8 cellular contexts compared by ENCODE assay signal in genomic region chr1:8873506-8874229, GRCh38. TPM values are rescaled to one million over a fixed set of nuclear protein-coding genes. Genes with fewer than 3 reads are reported as not detected.
DNase-seq lines count a peak whose midpoint lies in the region; TF ChIP-seq lines count a peak whose summit lies in the region.

No MANE protein-coding gene starts in this region.

- peaks cover 100% of the 10 kb centered on the region for H3K79me2 ChIP-seq in neural progenitor cell (ENCODE audit: low read depth)

- H3K27ac ChIP-seq in neural progenitor cell = peak overlapping the region; percentile 25
- peak overlapping the region; percentile 46 for H3K27ac ChIP-seq in stomach smooth muscle (ENCODE audit: low read length)

- TF ChIP-seq CTCF in GM06990 (IDR thresholded peaks at IDR 0.05; ENCODE audit: insufficient read depth, low read length, poor library complexity, severe bottlenecking) = no peak
- TF ChIP-seq CTCF in fibroblast of pulmonary artery (IDR thresholded peaks at IDR 0.05; ENCODE audit: low read length, missing control alignments) = no peak
- TF ChIP-seq CTCF in neural progenitor cell (IDR thresholded peaks at IDR 0.05) = no peak

- DNase-seq in GM06990 (ENCODE audit: extremely low read depth, insufficient read length) = no peak
- DNase-seq in RKO (ENCODE audit: low spot score) = peak; percentile 98
- peak; percentile 44 to 65 for DNase-seq in activated T-helper 1 cell treated with anti-CD3 and anti-CD28 coated beads, Interleukin-2, amount 50 U/mL, for 16 hours (ENCODE audit: low read depth in 1 of 2, low spot score in 1 of 2)
- DNase-seq in fibroblast of pulmonary artery (ENCODE audit: low read depth) = peak; percentile 97
- peak; percentile 66 for DNase-seq in neural progenitor cell (ENCODE audit: low spot score)
- no peak for DNase-seq in pons (ENCODE audit: low spot score)
- no peak for DNase-seq in NCI-H524 treated with DMSO at 0.1 percent for 48 hours (lab: John Stamatoyannopoulos, UW)

- peaks cover 12% of the 10 kb centered on the region for H3K27me3 Mint-ChIP-seq in neural progenitor cell (ENCODE audit: insufficient read depth, low read depth)

- H3F3A ChIP-seq in neural progenitor cell (ENCODE audit: low read depth) = peaks cover 81% of the 10 kb centered on the region

- no peak overlapping the region for H2AFZ ChIP-seq in neural progenitor cell (replicated peaks)

- H3K4me3 ChIP-seq in GM06990 (replicated peaks; ENCODE audit: low read depth, low read length) (peak overlapping the region; percentile 37), fibroblast of pulmonary artery (replicated peaks; ENCODE audit: low read depth, low read length) (peak overlapping the region; percentile 22), neural progenitor cell (peak overlapping the region; percentile 88), stomach smooth muscle (ENCODE audit: low read length in 2 of 2) (peak overlapping the region; percentile 17 to 35)

- H3K9ac ChIP-seq in neural progenitor cell (no peak overlapping the region), stomach smooth muscle (ENCODE audit: low read length in 2 of 2) (peak overlapping the region in 1 of 2 donors; percentile 58)

- H3K27ac Mint-ChIP-seq in neural progenitor cell = peak overlapping the region; percentile 87

- H3K4me2 ChIP-seq in neural progenitor cell = peak overlapping the region; percentile 89

- no peaks in the 10 kb centered on the region for H3K27me3 ChIP-seq in GM06990 (replicated peaks; ENCODE audit: control insufficient read depth, insufficient read depth, low read length)
- no peaks in the 10 kb centered on the region for H3K27me3 ChIP-seq in neural progenitor cell
- no peaks in the 10 kb centered on the region for H3K27me3 ChIP-seq in stomach smooth muscle (ENCODE audit: control insufficient read depth in 1 of 2, insufficient read depth in 2 of 2, low read length in 2 of 2)

- H3K4me1 Mint-ChIP-seq in neural progenitor cell = peaks cover 61% of the 10 kb centered on the region

- peak overlapping the region; percentile 78 for H3K4me3 Mint-ChIP-seq in neural progenitor cell

- H3K36me3 Mint-ChIP-seq in neural progenitor cell = peaks cover 63% of the 10 kb centered on the region

- peaks cover 98% of the 10 kb centered on the region for H4K20me1 ChIP-seq in neural progenitor cell (ENCODE audit: low read depth)

- no peaks in the 10 kb centered on the region for H3K9me3 Mint-ChIP-seq in neural progenitor cell

- peaks cover 33% of the 10 kb centered on the region for H3K4me1 ChIP-seq in neural progenitor cell
- H3K4me1 ChIP-seq in stomach smooth muscle (ENCODE audit: control insufficient read depth, insufficient read depth, low read length) = peaks cover 35% of the 10 kb centered on the region

- H3K36me3 ChIP-seq in GM06990 (ENCODE audit: control insufficient read depth, insufficient read depth, low read length) (peaks cover 49% of the 10 kb centered on the region), neural progenitor cell (peaks cover 39% of the 10 kb centered on the region), stomach smooth muscle (ENCODE audit: control insufficient read depth in 2 of 2, insufficient read depth in 2 of 2, low read length in 2 of 2) (peaks cover 45 to 55% of the 10 kb centered on the region in 2 donors)

- no peaks in the 10 kb centered on the region for H3K9me3 ChIP-seq in neural progenitor cell (ENCODE audit: low read depth)
- no peaks in the 10 kb centered on the region for H3K9me3 ChIP-seq in stomach smooth muscle (ENCODE audit: control insufficient read depth in 2 of 2, low read length in 2 of 2)

RNA-seq across cellular contexts. Expression of gene ENO1, which starts 4.8 kb away (rescaled TPM):
- 1,414 and 2,157 TPM in 2 replicates for total RNA-seq in neural progenitor cell (ENCODE audit: low replicate concordance)

RNA-seq across cellular contexts. Expression of gene RERE, which starts 56.2 kb away (rescaled TPM):
- 29.8 and 46.5 TPM in 2 replicates for total RNA-seq in neural progenitor cell (ENCODE audit: low replicate concordance)

Comparison
In these comparisons a context has a peak if more than half of its experiments do, and no peak if none do; other contexts are left out.
1. DNase-seq: peak in RKO (single experiment), activated T-helper 1 cell treated with anti-CD3 and anti-CD28 coated beads, Interleukin-2, amount 50 U/mL, for 16 hours (2 of 2), fibroblast of pulmonary artery (single experiment) and neural progenitor cell (single experiment); none in GM06990 (single experiment), pons (single experiment) and NCI-H524 treated with DMSO at 0.1 percent for 48 hours (single experiment).
2. H3K4me3 ChIP-seq: peak in every context shown above with its lines; median percentile 88 in neural progenitor cell; 37 in GM06990; 26 in stomach smooth muscle; 22 in fibroblast of pulmonary artery.